Comparison of ENCODE assay signal across 6 cellular contexts in genomic region chr2:142649581-142649980, GRCh38.
"Had no signal": no experiment of that assay in that cellular context is flagged by ENCODE, and none has a peak within 500 bp of the region (broad histone marks: within the 10 kb centered on the region; RNA-seq: fewer than 3 reads in every experiment).

No MANE protein-coding gene starts in this region.

- H3K4me3 ChIP-seq: K562 had no signal

- FAIRE-seq: HTR-8/SVneo, K562 had no signal

- ATAC-seq: K562 had no signal

- H3K27ac ChIP-seq: HL-60 had no signal

- DNase-seq: IMR-90, KBM-7, KG1 had no signal
